Comparison of ENCODE assay signal across 1 cellular context in the genomic region with DNA sequence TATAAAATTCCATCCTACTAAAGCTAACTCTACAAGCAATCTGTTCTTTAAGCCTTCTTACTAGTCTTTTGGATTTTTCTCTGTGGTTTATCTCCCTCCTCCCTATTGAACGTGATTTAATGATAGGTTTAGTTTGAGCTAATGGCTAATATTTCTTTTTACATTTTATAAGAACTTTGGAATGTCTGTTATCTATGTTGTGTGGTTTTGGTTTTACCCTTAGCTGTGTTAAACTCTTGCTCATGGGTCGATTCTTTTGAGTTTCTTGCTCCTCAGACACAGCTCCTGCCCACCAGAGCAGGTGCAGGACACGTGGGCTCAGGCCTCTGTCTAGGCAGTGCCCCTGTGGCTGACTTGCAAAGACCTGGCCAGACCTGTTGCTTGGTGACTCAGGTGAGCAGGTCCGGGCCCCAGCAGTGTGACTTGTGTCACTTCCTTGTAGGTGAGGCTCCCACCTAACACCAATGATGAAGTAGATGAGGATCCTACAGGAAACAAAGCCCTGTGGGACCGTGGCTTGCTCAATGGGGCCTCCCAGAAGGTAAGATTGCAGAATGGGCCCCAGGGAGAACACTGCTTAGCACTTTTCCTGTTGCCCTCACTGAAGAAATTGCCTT.
TF ChIP-seq lines count a peak whose summit lies in the region.

No MANE protein-coding gene starts in this region.

TF ChIP-seq in GM23338, 12 proteins besides CTCF, POLR2A, EP300 and RAD21 (continued from another document):
- TF ChIP-seq, protein P1, sequence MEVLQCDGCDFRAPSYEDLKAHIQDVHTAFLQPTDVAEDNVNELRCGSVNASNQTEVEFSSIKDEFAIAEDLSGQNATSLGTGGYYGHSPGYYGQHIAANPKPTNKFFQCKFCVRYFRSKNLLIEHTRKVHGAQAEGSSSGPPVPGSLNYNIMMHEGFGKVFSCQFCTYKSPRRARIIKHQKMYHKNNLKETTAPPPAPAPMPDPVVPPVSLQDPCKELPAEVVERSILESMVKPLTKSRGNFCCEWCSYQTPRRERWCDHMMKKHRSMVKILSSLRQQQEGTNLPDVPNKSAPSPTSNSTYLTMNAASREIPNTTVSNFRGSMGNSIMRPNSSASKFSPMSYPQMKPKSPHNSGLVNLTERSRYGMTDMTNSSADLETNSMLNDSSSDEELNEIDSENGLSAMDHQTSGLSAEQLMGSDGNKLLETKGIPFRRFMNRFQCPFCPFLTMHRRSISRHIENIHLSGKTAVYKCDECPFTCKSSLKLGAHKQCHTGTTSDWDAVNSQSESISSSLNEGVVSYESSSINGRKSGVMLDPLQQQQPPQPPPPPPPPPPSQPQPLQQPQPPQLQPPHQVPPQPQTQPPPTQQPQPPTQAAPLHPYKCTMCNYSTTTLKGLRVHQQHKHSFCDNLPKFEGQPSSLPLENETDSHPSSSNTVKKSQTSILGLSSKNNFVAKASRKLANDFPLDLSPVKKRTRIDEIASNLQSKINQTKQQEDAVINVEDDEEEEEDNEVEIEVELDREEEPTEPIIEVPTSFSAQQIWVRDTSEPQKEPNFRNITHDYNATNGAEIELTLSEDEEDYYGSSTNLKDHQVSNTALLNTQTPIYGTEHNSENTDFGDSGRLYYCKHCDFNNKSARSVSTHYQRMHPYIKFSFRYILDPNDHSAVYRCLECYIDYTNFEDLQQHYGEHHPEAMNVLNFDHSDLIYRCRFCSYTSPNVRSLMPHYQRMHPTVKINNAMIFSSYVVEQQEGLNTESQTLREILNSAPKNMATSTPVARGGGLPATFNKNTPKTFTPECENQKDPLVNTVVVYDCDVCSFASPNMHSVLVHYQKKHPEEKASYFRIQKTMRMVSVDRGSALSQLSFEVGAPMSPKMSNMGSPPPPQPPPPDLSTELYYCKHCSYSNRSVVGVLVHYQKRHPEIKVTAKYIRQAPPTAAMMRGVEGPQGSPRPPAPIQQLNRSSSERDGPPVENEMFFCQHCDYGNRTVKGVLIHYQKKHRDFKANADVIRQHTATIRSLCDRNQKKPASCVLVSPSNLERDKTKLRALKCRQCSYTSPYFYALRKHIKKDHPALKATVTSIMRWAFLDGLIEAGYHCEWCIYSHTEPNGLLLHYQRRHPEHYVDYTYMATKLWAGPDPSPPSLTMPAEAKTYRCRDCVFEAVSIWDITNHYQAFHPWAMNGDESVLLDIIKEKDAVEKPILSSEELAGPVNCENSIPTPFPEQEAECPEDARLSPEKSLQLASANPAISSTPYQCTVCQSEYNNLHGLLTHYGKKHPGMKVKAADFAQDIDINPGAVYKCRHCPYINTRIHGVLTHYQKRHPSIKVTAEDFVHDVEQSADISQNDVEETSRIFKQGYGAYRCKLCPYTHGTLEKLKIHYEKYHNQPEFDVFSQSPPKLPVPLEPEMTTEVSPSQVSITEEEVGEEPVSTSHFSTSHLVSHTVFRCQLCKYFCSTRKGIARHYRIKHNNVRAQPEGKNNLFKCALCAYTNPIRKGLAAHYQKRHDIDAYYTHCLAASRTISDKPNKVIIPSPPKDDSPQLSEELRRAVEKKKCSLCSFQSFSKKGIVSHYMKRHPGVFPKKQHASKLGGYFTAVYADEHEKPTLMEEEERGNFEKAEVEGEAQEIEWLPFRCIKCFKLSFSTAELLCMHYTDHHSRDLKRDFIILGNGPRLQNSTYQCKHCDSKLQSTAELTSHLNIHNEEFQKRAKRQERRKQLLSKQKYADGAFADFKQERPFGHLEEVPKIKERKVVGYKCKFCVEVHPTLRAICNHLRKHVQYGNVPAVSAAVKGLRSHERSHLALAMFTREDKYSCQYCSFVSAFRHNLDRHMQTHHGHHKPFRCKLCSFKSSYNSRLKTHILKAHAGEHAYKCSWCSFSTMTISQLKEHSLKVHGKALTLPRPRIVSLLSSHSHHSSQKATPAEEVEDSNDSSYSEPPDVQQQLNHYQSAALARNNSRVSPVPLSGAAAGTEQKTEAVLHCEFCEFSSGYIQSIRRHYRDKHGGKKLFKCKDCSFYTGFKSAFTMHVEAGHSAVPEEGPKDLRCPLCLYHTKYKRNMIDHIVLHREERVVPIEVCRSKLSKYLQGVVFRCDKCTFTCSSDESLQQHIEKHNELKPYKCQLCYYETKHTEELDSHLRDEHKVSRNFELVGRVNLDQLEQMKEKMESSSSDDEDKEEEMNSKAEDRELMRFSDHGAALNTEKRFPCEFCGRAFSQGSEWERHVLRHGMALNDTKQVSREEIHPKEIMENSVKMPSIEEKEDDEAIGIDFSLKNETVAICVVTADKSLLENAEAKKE (CRISPR knock-in tag; IDR thresholded peaks at IDR 0.05): no peak
- TF ChIP-seq, protein P2, sequence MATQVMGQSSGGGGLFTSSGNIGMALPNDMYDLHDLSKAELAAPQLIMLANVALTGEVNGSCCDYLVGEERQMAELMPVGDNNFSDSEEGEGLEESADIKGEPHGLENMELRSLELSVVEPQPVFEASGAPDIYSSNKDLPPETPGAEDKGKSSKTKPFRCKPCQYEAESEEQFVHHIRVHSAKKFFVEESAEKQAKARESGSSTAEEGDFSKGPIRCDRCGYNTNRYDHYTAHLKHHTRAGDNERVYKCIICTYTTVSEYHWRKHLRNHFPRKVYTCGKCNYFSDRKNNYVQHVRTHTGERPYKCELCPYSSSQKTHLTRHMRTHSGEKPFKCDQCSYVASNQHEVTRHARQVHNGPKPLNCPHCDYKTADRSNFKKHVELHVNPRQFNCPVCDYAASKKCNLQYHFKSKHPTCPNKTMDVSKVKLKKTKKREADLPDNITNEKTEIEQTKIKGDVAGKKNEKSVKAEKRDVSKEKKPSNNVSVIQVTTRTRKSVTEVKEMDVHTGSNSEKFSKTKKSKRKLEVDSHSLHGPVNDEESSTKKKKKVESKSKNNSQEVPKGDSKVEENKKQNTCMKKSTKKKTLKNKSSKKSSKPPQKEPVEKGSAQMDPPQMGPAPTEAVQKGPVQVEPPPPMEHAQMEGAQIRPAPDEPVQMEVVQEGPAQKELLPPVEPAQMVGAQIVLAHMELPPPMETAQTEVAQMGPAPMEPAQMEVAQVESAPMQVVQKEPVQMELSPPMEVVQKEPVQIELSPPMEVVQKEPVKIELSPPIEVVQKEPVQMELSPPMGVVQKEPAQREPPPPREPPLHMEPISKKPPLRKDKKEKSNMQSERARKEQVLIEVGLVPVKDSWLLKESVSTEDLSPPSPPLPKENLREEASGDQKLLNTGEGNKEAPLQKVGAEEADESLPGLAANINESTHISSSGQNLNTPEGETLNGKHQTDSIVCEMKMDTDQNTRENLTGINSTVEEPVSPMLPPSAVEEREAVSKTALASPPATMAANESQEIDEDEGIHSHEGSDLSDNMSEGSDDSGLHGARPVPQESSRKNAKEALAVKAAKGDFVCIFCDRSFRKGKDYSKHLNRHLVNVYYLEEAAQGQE (IDR thresholded peaks at IDR 0.05; ENCODE audit: unreplicated experiment): no peak
- TF ChIP-seq POLR2AphosphoS5 (IDR thresholded peaks at IDR 0.05; ENCODE audit: low read depth): no peak
- no peak for TF ChIP-seq ZNF331 (CRISPR knock-in tag; IDR thresholded peaks at IDR 0.05; ENCODE audit: low read depth)
